In the genomic region with DNA sequence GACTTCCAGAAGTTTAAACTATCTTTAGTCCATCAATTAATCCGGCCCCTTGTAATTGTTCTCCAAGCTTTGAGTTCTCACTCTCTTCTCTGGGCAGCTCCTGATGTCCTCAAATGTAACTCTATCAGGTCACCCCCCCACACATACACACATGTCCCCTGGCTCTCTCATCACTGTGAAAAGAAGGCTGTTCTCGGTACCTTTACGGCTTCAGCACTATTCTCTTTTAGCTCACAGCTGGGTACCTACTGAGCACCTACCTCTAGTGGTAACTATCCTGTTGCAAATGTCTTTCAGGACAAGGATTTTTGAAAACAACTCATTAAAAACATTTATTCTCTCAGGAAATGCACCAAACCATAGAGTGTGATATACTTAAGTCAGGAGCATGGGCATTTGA, we compare ENCODE assay signal across 37 cellular contexts.
"Had no signal": no experiment of that assay in that cellular context is flagged by ENCODE, and none has a peak within 500 bp of the region (broad histone marks: within the 10 kb centered on the region; RNA-seq: fewer than 3 reads in every experiment).

No MANE protein-coding gene starts in this region.

- H3K9me3 ChIP-seq: adrenal gland, ascending aorta, body of pancreas had no signal

- H3K27me3 Mint-ChIP-seq: activated naive CD4-positive, alpha-beta T cell treated with anti-CD3 and anti-CD28 coated beads, Interleukin-2, amount 10 ng/mL, durations not matched to agents 7 days and 5 days; activated naive CD4-positive, alpha-beta T cell treated with anti-CD3 and anti-CD28 coated beads, Interleukin-2, amount 50 U/mL, for 24 hours; activated naive CD8-positive, alpha-beta T cell; activated naive CD8-positive, alpha-beta T cell treated with anti-CD3 and anti-CD28 coated beads for 36 hours; activated naive CD8-positive, alpha-beta T cell treated with anti-CD3 and anti-CD28 coated beads, Interleukin-2, amount 10 ng/mL, durations not matched to agents 7 days and 5 days; activated naive CD8-positive, alpha-beta T cell treated with anti-CD3 and anti-CD28 coated beads, Interleukin-2, amount 50 U/mL, for 24 hours; activated T-cell treated with anti-CD3 and anti-CD28 coated beads, Interleukin-2, amount 50 U/mL, for 24 hours; activated T-helper 17 cell treated with anti-CD3 and anti-CD28 coated beads, Interleukin-2, amount 50 U/mL, for 72 hours; brain; central memory CD8-positive, alpha-beta T cell had no signal

- ATAC-seq: activated naive CD4-positive, alpha-beta T cell treated with anti-CD3 and anti-CD28 coated beads, Interleukin-2, amount 50 U/mL, for 72 hours; activated naive CD8-positive, alpha-beta T cell treated with anti-CD3 and anti-CD28 coated beads, Interleukin-2, amount 50 U/mL, for 24 hours; activated T-cell treated with anti-CD3 and anti-CD28 coated beads, Interleukin-2, amount 50 U/mL, for 4 hours; activated T-cell treated with anti-CD3 and anti-CD28 coated beads, Interleukin-2, amount 50 U/mL, for 72 hours; activated T-helper 17 cell treated with anti-CD3 and anti-CD28 coated beads, Interleukin-2, amount 50 U/mL, for 72 hours; body of pancreas had no signal

- H3K4me1 Mint-ChIP-seq: activated naive CD4-positive, alpha-beta T cell treated with anti-CD3 and anti-CD28 coated beads, Interleukin-2, amount 10 ng/mL, durations not matched to agents 7 days and 5 days; activated naive CD4-positive, alpha-beta T cell treated with anti-CD3 and anti-CD28 coated beads, Interleukin-2, amount 50 U/mL, for 24 hours; activated naive CD8-positive, alpha-beta T cell treated with anti-CD3 and anti-CD28 coated beads for 36 hours; activated naive CD8-positive, alpha-beta T cell treated with anti-CD3 and anti-CD28 coated beads, Interleukin-2, amount 10 ng/mL, durations not matched to agents 7 days and 5 days; activated naive CD8-positive, alpha-beta T cell treated with anti-CD3 and anti-CD28 coated beads, Interleukin-2, amount 50 U/mL, for 24 hours; activated T-helper 17 cell treated with anti-CD3 and anti-CD28 coated beads, Interleukin-2, amount 50 U/mL, for 72 hours; brain; central memory CD8-positive, alpha-beta T cell had no signal

- DNase-seq: activated effector memory CD4-positive, alpha-beta T cell treated with anti-CD3 and anti-CD28 coated beads, Interleukin-2, amount 50 U/mL, for 16 hours; activated effector memory CD4-positive, alpha-beta T cell treated with Interleukin-2 at 50 U/mL for 16 hours; activated gamma-delta T cell; activated gamma-delta T cell treated with Interleukin-2 at 50 U/mL for 16 hours; activated naive CD4-positive, alpha-beta T cell; activated naive CD4-positive, alpha-beta T cell treated with anti-CD3 and anti-CD28 coated beads for 36 hours; activated naive CD4-positive, alpha-beta T cell treated with anti-CD3 and anti-CD28 coated beads, Interleukin-2, amount 10 ng/mL, durations not matched to agents 7 days and 5 days; activated naive CD4-positive, alpha-beta T cell treated with anti-CD3 and anti-CD28 coated beads, Interleukin-2, amount 50 U/mL, for 16 hours; activated naive CD4-positive, alpha-beta T cell treated with Interleukin-2 at 50 U/mL for 16 hours; activated naive CD8-positive, alpha-beta T cell treated with anti-CD3 and anti-CD28 coated beads for 36 hours; activated naive CD8-positive, alpha-beta T cell treated with anti-CD3 and anti-CD28 coated beads, Interleukin-2, amount 10 ng/mL, durations not matched to agents 7 days and 5 days; activated naive CD8-positive, alpha-beta T cell treated with anti-CD3 and anti-CD28 coated beads, Interleukin-2, amount 50 U/mL, for 24 hours; activated T-cell treated with anti-CD3 and anti-CD28 coated beads, Interleukin-2, amount 50 U/mL, for 1 hour; activated T-cell treated with anti-CD3 and anti-CD28 coated beads, Interleukin-2, amount 50 U/mL, for 24 hours; activated T-cell treated with anti-CD3 and anti-CD28 coated beads, Interleukin-2, amount 50 U/mL, for 4 hours; activated T-cell treated with anti-CD3 and anti-CD28 coated beads, Interleukin-2, amount 50 U/mL, for 72 hours; adrenal gland; amniotic stem cell; amygdala; anterior cingulate cortex; aorta; body of pancreas; brain microvascular endothelial cell; caudate nucleus; central memory CD4-positive, alpha-beta T cell; cerebellar nuclear complex had no signal

- H3K36me3 ChIP-seq: adrenal gland, ascending aorta, brain microvascular endothelial cell, breast epithelium, cardiac muscle cell had no signal

- H3K27me3 ChIP-seq: adrenal gland, ascending aorta, body of pancreas, brain microvascular endothelial cell, breast epithelium, cardiac muscle cell had no signal

- H3K27ac ChIP-seq: adrenal gland, ascending aorta, body of pancreas, brain microvascular endothelial cell, breast epithelium, cardiac muscle cell had no signal

- H3K4me1 ChIP-seq: adrenal gland, ascending aorta, body of pancreas, breast epithelium had no signal

- H3K36me3 Mint-ChIP-seq: activated naive CD4-positive, alpha-beta T cell treated with anti-CD3 and anti-CD28 coated beads, Interleukin-2, amount 10 ng/mL, durations not matched to agents 7 days and 5 days; activated naive CD4-positive, alpha-beta T cell treated with anti-CD3 and anti-CD28 coated beads, Interleukin-2, amount 50 U/mL, for 24 hours; activated naive CD4-positive, alpha-beta T cell treated with anti-CD3 and anti-CD28 coated beads, Interleukin-2, amount 50 U/mL, for 72 hours; activated naive CD8-positive, alpha-beta T cell; activated naive CD8-positive, alpha-beta T cell treated with anti-CD3 and anti-CD28 coated beads for 36 hours; activated naive CD8-positive, alpha-beta T cell treated with anti-CD3 and anti-CD28 coated beads, Interleukin-2, amount 10 ng/mL, durations not matched to agents 7 days and 5 days; brain had no signal

- H3K9me3 Mint-ChIP-seq: activated naive CD4-positive, alpha-beta T cell treated with anti-CD3 and anti-CD28 coated beads for 36 hours; activated naive CD4-positive, alpha-beta T cell treated with anti-CD3 and anti-CD28 coated beads, Interleukin-2, amount 10 ng/mL, durations not matched to agents 7 days and 5 days; activated naive CD4-positive, alpha-beta T cell treated with anti-CD3 and anti-CD28 coated beads, Interleukin-2, amount 50 U/mL, for 24 hours; activated naive CD8-positive, alpha-beta T cell treated with anti-CD3 and anti-CD28 coated beads for 36 hours; activated naive CD8-positive, alpha-beta T cell treated with anti-CD3 and anti-CD28 coated beads, Interleukin-2, amount 10 ng/mL, durations not matched to agents 7 days and 5 days; activated T-cell treated with anti-CD3 and anti-CD28 coated beads, Interleukin-2, amount 50 U/mL, for 4 hours; activated T-helper 1 cell treated with anti-CD3 and anti-CD28 coated beads, Interleukin-12 subunit alpha, Interleukin-12 subunit beta, Interleukin-2, Interleukin-4 antibody, amounts not matched to agents 30 ng/mL and 10 ng/mL and 1 ng/mL, durations not matched to agents 14 hours and 24 hours and 36 hours; activated T-helper 17 cell treated with anti-CD3 and anti-CD28 coated beads, Interleukin-2, amount 50 U/mL, for 72 hours; activated T-helper 2 cell treated with anti-CD3 and anti-CD28 coated beads, Interferon-gamma antibody, Interleukin-2, Interleukin-4, amounts not matched to agents 10 μg/mL and 5 μg/mL and 100 μg/mL, durations not matched to agents 14 hours and 24 hours and 36 hours; brain had no signal

- H3K27ac Mint-ChIP-seq: activated naive CD4-positive, alpha-beta T cell treated with anti-CD3 and anti-CD28 coated beads for 36 hours; activated naive CD4-positive, alpha-beta T cell treated with anti-CD3 and anti-CD28 coated beads, Interleukin-2, amount 10 ng/mL, durations not matched to agents 7 days and 5 days; activated naive CD4-positive, alpha-beta T cell treated with anti-CD3 and anti-CD28 coated beads, Interleukin-2, amount 50 U/mL, for 24 hours; activated naive CD4-positive, alpha-beta T cell treated with anti-CD3 and anti-CD28 coated beads, Interleukin-2, amount 50 U/mL, for 72 hours; activated naive CD8-positive, alpha-beta T cell; activated naive CD8-positive, alpha-beta T cell treated with anti-CD3 and anti-CD28 coated beads for 36 hours; activated naive CD8-positive, alpha-beta T cell treated with anti-CD3 and anti-CD28 coated beads, Interleukin-2, amount 10 ng/mL, durations not matched to agents 7 days and 5 days; activated naive CD8-positive, alpha-beta T cell treated with anti-CD3 and anti-CD28 coated beads, Interleukin-2, amount 50 U/mL, for 24 hours; activated T-cell treated with anti-CD3 and anti-CD28 coated beads, Interleukin-2, amount 50 U/mL, for 24 hours; activated T-cell treated with anti-CD3 and anti-CD28 coated beads, Interleukin-2, amount 50 U/mL, for 72 hours; activated T-helper 1 cell treated with anti-CD3 and anti-CD28 coated beads, Interleukin-12 subunit alpha, Interleukin-12 subunit beta, Interleukin-2, Interleukin-4 antibody, amounts not matched to agents 30 ng/mL and 10 ng/mL and 1 ng/mL, durations not matched to agents 14 hours and 24 hours and 36 hours; activated T-helper 17 cell treated with anti-CD3 and anti-CD28 coated beads, Interleukin-2, amount 50 U/mL, for 72 hours; activated T-helper 2 cell treated with anti-CD3 and anti-CD28 coated beads, Interferon-gamma antibody, Interleukin-2, Interleukin-4, amounts not matched to agents 10 μg/mL and 5 μg/mL and 100 μg/mL, durations not matched to agents 14 hours and 24 hours and 36 hours; brain had no signal

- H3K4me3 Mint-ChIP-seq: activated naive CD4-positive, alpha-beta T cell treated with anti-CD3 and anti-CD28 coated beads for 36 hours; activated naive CD4-positive, alpha-beta T cell treated with anti-CD3 and anti-CD28 coated beads, Interleukin-2, amount 10 ng/mL, durations not matched to agents 7 days and 5 days; activated naive CD4-positive, alpha-beta T cell treated with anti-CD3 and anti-CD28 coated beads, Interleukin-2, amount 50 U/mL, for 24 hours; activated naive CD8-positive, alpha-beta T cell; activated naive CD8-positive, alpha-beta T cell treated with anti-CD3 and anti-CD28 coated beads for 36 hours; activated naive CD8-positive, alpha-beta T cell treated with anti-CD3 and anti-CD28 coated beads, Interleukin-2, amount 10 ng/mL, durations not matched to agents 7 days and 5 days; activated naive CD8-positive, alpha-beta T cell treated with anti-CD3 and anti-CD28 coated beads, Interleukin-2, amount 50 U/mL, for 24 hours; activated T-cell treated with anti-CD3 and anti-CD28 coated beads, Interleukin-2, amount 50 U/mL, for 24 hours; activated T-cell treated with anti-CD3 and anti-CD28 coated beads, Interleukin-2, amount 50 U/mL, for 4 hours; activated T-cell treated with anti-CD3 and anti-CD28 coated beads, Interleukin-2, amount 50 U/mL, for 72 hours; activated T-helper 1 cell treated with anti-CD3 and anti-CD28 coated beads, Interleukin-12 subunit alpha, Interleukin-12 subunit beta, Interleukin-2, Interleukin-4 antibody, amounts not matched to agents 30 ng/mL and 10 ng/mL and 1 ng/mL, durations not matched to agents 14 hours and 24 hours and 36 hours; activated T-helper 17 cell treated with anti-CD3 and anti-CD28 coated beads, Interleukin-2, amount 50 U/mL, for 72 hours; brain; central memory CD8-positive, alpha-beta T cell had no signal

- H3K4me3 ChIP-seq: adrenal gland, ascending aorta, body of pancreas, breast epithelium, cardiac muscle cell had no signal
